Comparison of ENCODE assay signal across 16 cellular contexts in genomic region chr12:4050340-4050739, GRCh38.
DNase-seq lines count a peak whose midpoint lies in the region; ATAC-seq, FAIRE-seq and TF ChIP-seq lines count a peak whose summit lies in the region.
"Had no signal": no experiment of that assay in that cellular context is flagged by ENCODE, and none has a peak within 500 bp of the region (broad histone marks: within the 10 kb centered on the region; RNA-seq: fewer than 3 reads in every experiment).

No MANE protein-coding gene starts in this region.

- no peak for TF ChIP-seq CTCF in GM23338 (conservative IDR thresholded peaks at IDR 0.05; ENCODE audit: low read depth in 2 of 2)
- TF ChIP-seq CTCF in WERI-Rb-1 (IDR thresholded peaks at IDR 0.05; ENCODE audit: low read depth, low read length): no peak

- no peak overlapping the region for H3K27ac ChIP-seq in GM23338 (ENCODE audit: low read depth)
- no peak overlapping the region for H3K27ac ChIP-seq in WERI-Rb-1
- H3K27ac ChIP-seq: BLaER1, HL-60 had no signal

- no peaks in the 10 kb centered on the region for H3F3A ChIP-seq in GM23338 (replicated peaks; ENCODE audit: low read depth)

- no peak overlapping the region for H3K4me2 ChIP-seq in GM23338
- H3K4me2 ChIP-seq: BLaER1 had no signal

- peaks cover 8% of the 10 kb centered on the region for H3K27me3 Mint-ChIP-seq in GM23338 (ENCODE audit: insufficient read depth, low read depth, poor library complexity)
- H3K27me3 Mint-ChIP-seq: CD4-positive, alpha-beta memory T cell had no signal

- H3K36me3 Mint-ChIP-seq in GM23338 (ENCODE audit: low read depth): no peaks in the 10 kb centered on the region
- H3K36me3 Mint-ChIP-seq: CD14-positive monocyte; CD4-positive, alpha-beta memory T cell had no signal

- ATAC-seq in GM23338: peak; percentile 38
- no peak for ATAC-seq in HG03095 (IDR thresholded peaks at IDR 0.05; ENCODE audit: unreplicated experiment)
- ATAC-seq: GM12878 had no signal

- H3K4me1 Mint-ChIP-seq in GM23338: peaks cover 17% of the 10 kb centered on the region
- H3K4me1 Mint-ChIP-seq: CD14-positive monocyte had no signal

- no peak overlapping the region for H3K27ac Mint-ChIP-seq in GM23338
- H3K27ac Mint-ChIP-seq: CD14-positive monocyte, H9 had no signal

- peaks cover 16% of the 10 kb centered on the region for H3K9me2 ChIP-seq in GM23338 (ENCODE audit: insufficient read depth)

- H3K4me1 ChIP-seq in GM23338 (ENCODE audit: insufficient read depth): peaks cover 13% of the 10 kb centered on the region; the same call in 1 of the 2 replicates

- no peaks in the 10 kb centered on the region for H3K9me3 ChIP-seq in WERI-Rb-1 (ENCODE audit: severe bottlenecking)
- H3K9me3 ChIP-seq: BLaER1 had no signal

- no peak overlapping the region for H3K4me3 Mint-ChIP-seq in GM23338
- H3K4me3 Mint-ChIP-seq: CD14-positive monocyte; CD4-positive, alpha-beta memory T cell; H9 had no signal

- no peaks in the 10 kb centered on the region for H3K9me3 Mint-ChIP-seq in GM23338
- H3K9me3 Mint-ChIP-seq: CD4-positive, alpha-beta memory T cell; H9 had no signal

- FAIRE-seq in urothelium cell line (lab: Jason Lieb, UNC): peak; percentile 70
- FAIRE-seq: GM12878, H1 had no signal

- no peak overlapping the region for H2AFZ ChIP-seq in GM23338

- H3K36me3 ChIP-seq in GM23338 (ENCODE audit: insufficient read depth) (no peaks in the 10 kb centered on the region), WERI-Rb-1 (no peaks in the 10 kb centered on the region)
- H3K36me3 ChIP-seq: BLaER1 had no signal

- DNase-seq in GM23338 (ENCODE audit: low spot score) (no peak), WERI-Rb-1 (peak; percentile 22), islet precursor cell (peak; percentile 50), urothelium cell line (ENCODE audit: low spot score) (no peak), HK-2 (ENCODE audit: unreplicated experiment) (no peak), NCI-H446 (lab: John Stamatoyannopoulos, UW) (no peak)
- DNase-seq: 8988T; CD4-positive, alpha-beta memory T cell; DMS79 treated with DMSO at 0.1 percent for 48 hours; H9 had no signal

- no peaks in the 10 kb centered on the region for H3K79me2 ChIP-seq in GM23338 (replicated peaks; ENCODE audit: insufficient read depth)

- H3K27me3 ChIP-seq in GM23338 (ENCODE audit: insufficient read depth) (no peaks in the 10 kb centered on the region), WERI-Rb-1 (ENCODE audit: insufficient read depth, low read depth, severe bottlenecking) (peaks cover 40% of the 10 kb centered on the region)
- H3K27me3 ChIP-seq: BLaER1 had no signal

- H4K20me1 ChIP-seq in GM23338 (replicated peaks; ENCODE audit: insufficient read depth): no peaks in the 10 kb centered on the region
- H4K20me1 ChIP-seq: BLaER1 had no signal

- H3K4me3 ChIP-seq in GM23338 (no peak overlapping the region), WERI-Rb-1 (ENCODE audit: low read depth, low read length) (no peak overlapping the region)
- H3K4me3 ChIP-seq: BLaER1, GM12878 had no signal

TF ChIP-seq in GM23338, 12 proteins besides CTCF, POLR2A, EP300 and RAD21 (continues in another document):
- TF ChIP-seq EZH2phosphoT487 (IDR thresholded peaks at IDR 0.05; ENCODE audit: unreplicated experiment) (no peak), NANOG (IDR thresholded peaks at IDR 0.05; ENCODE audit: borderline replicate concordance) (no peak), CREB1 (CRISPR knock-in tag; IDR thresholded peaks at IDR 0.05; ENCODE audit: low read depth) (no peak), JUNB (IDR thresholded peaks at IDR 0.05; ENCODE audit: unreplicated experiment) (no peak), EZH2 (IDR thresholded peaks at IDR 0.05; ENCODE audit: low read depth, unreplicated experiment) (no peak), ZNF462 (CRISPR knock-in tag; IDR thresholded peaks at IDR 0.05) (no peak), STAT1 (IDR thresholded peaks at IDR 0.05; ENCODE audit: unreplicated experiment) (no peak), ETS1 (IDR thresholded peaks at IDR 0.05) (no peak)

Comparison
In these comparisons a context has a peak if more than half of its experiments do, and no peak if none do; other contexts are left out.
1. DNase-seq: peak in WERI-Rb-1 (single experiment) and islet precursor cell (single experiment); none in GM23338 (single experiment), urothelium cell line (single experiment), HK-2 (single experiment) and NCI-H446 (0 of 2).